In genomic region chr4:111519683-111520082, GRCh38 we compare ENCODE assay signal across 1 cellular context.
TF ChIP-seq lines count a peak whose summit lies in the region.

No MANE protein-coding gene starts in this region.

TF ChIP-seq in GM23338, 12 proteins besides CTCF, POLR2A, EP300 and RAD21:
- TF ChIP-seq REST (IDR thresholded peaks at IDR 0.05; ENCODE audit: unreplicated experiment) = no peak
- TF ChIP-seq ZNF114 (CRISPR knock-in tag; IDR thresholded peaks at IDR 0.05) = no peak
- TF ChIP-seq EZH2phosphoT487 (IDR thresholded peaks at IDR 0.05; ENCODE audit: unreplicated experiment) = no peak
- TF ChIP-seq ZNF331 (CRISPR knock-in tag; IDR thresholded peaks at IDR 0.05; ENCODE audit: low read depth) = no peak
- no peak for TF ChIP-seq ETS1 (IDR thresholded peaks at IDR 0.05)
- no peak for TF ChIP-seq JUNB (IDR thresholded peaks at IDR 0.05; ENCODE audit: unreplicated experiment)
- TF ChIP-seq NANOG (IDR thresholded peaks at IDR 0.05; ENCODE audit: borderline replicate concordance) = no peak
- TF ChIP-seq CREB1 (CRISPR knock-in tag; IDR thresholded peaks at IDR 0.05; ENCODE audit: low read depth) = no peak
- no peak for TF ChIP-seq STAT1 (IDR thresholded peaks at IDR 0.05; ENCODE audit: unreplicated experiment)
- TF ChIP-seq POLR2AphosphoS5 (IDR thresholded peaks at IDR 0.05; ENCODE audit: low read depth) = no peak
- TF ChIP-seq ZNF462 (CRISPR knock-in tag; IDR thresholded peaks at IDR 0.05) = no peak
